In genomic region chrX:83326517-83326916, GRCh38 we compare ENCODE assay signal across 23 cellular contexts.
"Had no signal": no experiment of that assay in that cellular context is flagged by ENCODE, and none has a peak within 500 bp of the region (broad histone marks: within the 10 kb centered on the region; RNA-seq: fewer than 3 reads in every experiment).

No MANE protein-coding gene starts in this region.

- DNase-seq: hypothalamus; immature natural killer cell; kidney; left colon; left ventricle myocardium inferior; midbrain; mucosa of descending colon; naive thymus-derived CD4-positive, alpha-beta T cell; ovary; right lobe of liver; stimulated activated CD4-positive, alpha-beta T cell treated with anti-CD3 and anti-CD28 coated beads, Interleukin-12 subunit alpha, Interleukin-12 subunit beta, amount 100 ng/mL, for 4 hours; stimulated activated CD4-positive, alpha-beta T cell treated with anti-CD3 and anti-CD28 coated beads, Interleukin-15, amount 100 ng/mL, for 24 hours; stimulated activated CD4-positive, alpha-beta T cell treated with anti-CD3 and anti-CD28 coated beads, Interleukin-2, amount 100 ng/mL, for 24 hours; stimulated activated CD4-positive, alpha-beta T cell treated with anti-CD3 and anti-CD28 coated beads, Interleukin-4, amount 100 ng/mL, for 1 hour; stimulated activated naive B cell treated with anti-CD40 and anti-IgM and Interleukin-4, amounts not matched to agents 10 μg/mL and 1 μg/mL and 100 μg/mL, for 72 hours; stimulated activated naive CD8-positive, alpha-beta T cell treated with anti-CD3 and anti-CD28 coated beads, Interleukin-15, Interleukin-2, amounts not matched to agents 100 U/mL and 50 U/mL, for 24 hours; stomach; testis; thyroid gland; transverse colon; upper lobe of left lung had no signal

- H3K9me3 ChIP-seq: left ventricle myocardium inferior, mucosa of descending colon, ovary, right lobe of liver, testis, thyroid gland, transverse colon, upper lobe of left lung had no signal

- H3K27ac ChIP-seq: left ventricle myocardium inferior, ovary, right atrium auricular region, right lobe of liver, stomach, testis, thyroid gland, transverse colon, upper lobe of left lung had no signal

- ATAC-seq: left colon; mucosa of descending colon; naive thymus-derived CD4-positive, alpha-beta T cell; natural killer cell treated with Interleukin-12 subunit alpha and Interleukin-12 subunit beta and Interleukin-15 and Interleukin-18, amount 100 ng/mL, for 72 hours; right lobe of liver; stimulated activated naive B cell treated with anti-CD40 and anti-IgM and Interleukin-4, amounts not matched to agents 10 μg/mL and 1 μg/mL and 100 μg/mL, for 72 hours; stimulated activated naive CD8-positive, alpha-beta T cell treated with anti-CD3 and anti-CD28 coated beads, Interleukin-15, Interleukin-2, amounts not matched to agents 100 U/mL and 50 U/mL, for 24 hours had no signal

- H3K36me3 ChIP-seq: left ventricle myocardium inferior, ovary, right atrium auricular region, right lobe of liver, stomach, thyroid gland, transverse colon, upper lobe of left lung had no signal

- H3K4me1 ChIP-seq: left ventricle myocardium inferior, right atrium auricular region, right lobe of liver, stomach, testis, thyroid gland, transverse colon, upper lobe of left lung had no signal

- H3K27me3 ChIP-seq: ovary, right atrium auricular region, right lobe of liver, stomach, testis, thyroid gland, transverse colon, upper lobe of left lung had no signal

- H3K4me3 ChIP-seq: left ventricle myocardium inferior, mucosa of descending colon, ovary, right atrium auricular region, right lobe of liver, stomach, testis, thyroid gland, transverse colon, upper lobe of left lung had no signal
